ENCODE assay signal across 16 cellular contexts in the genomic region with DNA sequence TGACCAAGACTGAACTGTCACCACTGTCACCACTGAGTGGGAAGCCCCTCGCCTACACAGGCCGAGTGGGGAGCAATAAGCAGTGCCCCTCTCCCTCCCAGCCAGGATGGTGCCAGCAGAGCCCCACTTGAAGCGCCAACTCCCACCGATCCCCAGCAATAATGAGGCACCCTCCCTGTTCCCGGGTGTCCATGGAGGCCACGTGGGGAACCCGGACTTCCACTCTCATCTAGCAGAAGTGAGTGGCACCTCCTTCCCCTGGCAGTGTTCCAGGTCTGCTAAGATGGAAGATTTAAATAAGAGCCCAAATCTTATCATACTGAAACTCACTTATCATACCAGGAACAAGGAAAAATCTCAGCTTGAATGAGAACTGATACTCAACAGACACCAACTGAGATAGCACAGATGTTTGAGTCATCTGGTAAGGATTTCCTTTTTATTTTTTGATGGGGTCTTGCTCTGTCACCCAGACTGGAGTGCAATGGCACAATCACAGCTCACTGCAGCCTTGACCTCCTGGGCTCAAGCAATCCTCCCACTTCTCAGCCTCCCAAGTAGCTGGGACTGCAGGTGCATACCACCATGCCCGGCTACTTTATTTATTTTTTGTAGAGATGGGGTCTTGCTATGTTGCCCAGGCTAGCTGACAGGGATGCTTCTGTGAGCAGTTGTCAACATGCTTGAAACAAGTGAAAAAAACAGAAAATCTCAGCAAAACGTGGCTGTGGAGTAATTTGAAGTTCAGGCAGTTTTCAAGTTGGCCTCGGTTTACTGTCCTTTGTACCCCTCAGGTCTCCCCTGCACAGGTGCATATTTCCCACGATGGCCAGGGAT.
"Had no signal": no experiment of that assay in that cellular context is flagged by ENCODE, and none has a peak within 500 bp of the region (broad histone marks: within the 10 kb centered on the region; RNA-seq: fewer than 3 reads in every experiment).

No MANE protein-coding gene starts in this region.

- H3K4me1 ChIP-seq: testis had no signal

- H3K36me3 Mint-ChIP-seq: activated CD4-positive, alpha-beta memory T cell treated with anti-CD3 and anti-CD28 coated beads for 36 hours; activated naive CD8-positive, alpha-beta T cell; immature natural killer cell had no signal

- H3K27ac ChIP-seq: testis had no signal

- H3K4me3 Mint-ChIP-seq: activated CD4-positive, alpha-beta memory T cell treated with anti-CD3 and anti-CD28 coated beads for 36 hours; activated naive CD8-positive, alpha-beta T cell; activated T-cell treated with anti-CD3 and anti-CD28 coated beads, Interleukin-2, amount 50 U/mL, for 4 hours; immature natural killer cell; nephron progenitor cell; stimulated activated naive CD8-positive, alpha-beta T cell treated with anti-CD3 and anti-CD28 coated beads, Interleukin-15, Interleukin-2, amounts not matched to agents 100 ng/mL and 50 ng/mL, for 24 hours had no signal

- H3K27me3 ChIP-seq: sigmoid colon, testis had no signal

- H3K27ac Mint-ChIP-seq: activated CD4-positive, alpha-beta memory T cell treated with anti-CD3 and anti-CD28 coated beads for 36 hours; activated naive CD8-positive, alpha-beta T cell; immature natural killer cell; nephron progenitor cell; stimulated activated naive CD8-positive, alpha-beta T cell treated with anti-CD3 and anti-CD28 coated beads, Interleukin-15, Interleukin-2, amounts not matched to agents 100 ng/mL and 50 ng/mL, for 24 hours had no signal

- ATAC-seq: left cardiac atrium had no signal

- H3K4me1 Mint-ChIP-seq: immature natural killer cell had no signal

- DNase-seq: activated CD4-positive, alpha-beta memory T cell treated with anti-CD3 and anti-CD28 coated beads for 36 hours; activated effector memory CD4-positive, alpha-beta T cell treated with anti-CD3 and anti-CD28 coated beads, Interleukin-2, amount 50 U/mL, for 16 hours; activated T-cell treated with anti-CD3 and anti-CD28 coated beads, Interleukin-2, amount 50 U/mL, for 4 hours; anterior cingulate cortex; cerebellar nuclear complex; dermis blood vessel endothelial cell; immature natural killer cell; left cardiac atrium; nephron progenitor cell; sigmoid colon; stimulated activated CD4-positive, alpha-beta T cell treated with anti-CD3 and anti-CD28 coated beads, Interleukin-12 subunit alpha, Interleukin-12 subunit beta, amount 100 ng/mL, for 4 hours; stimulated activated CD4-positive, alpha-beta T cell treated with anti-CD3 and anti-CD28 coated beads, Interleukin-2, amount 100 ng/mL, for 48 hours; stimulated activated CD8-positive, alpha-beta memory T cell treated with anti-CD3 and anti-CD28 coated beads, Interleukin-4, amount 100 ng/mL, for 48 hours; testis had no signal

- H3K9me3 ChIP-seq: sigmoid colon, testis had no signal

- H3K4me3 ChIP-seq: sigmoid colon, testis had no signal

- H3K9me3 Mint-ChIP-seq: activated CD4-positive, alpha-beta memory T cell treated with anti-CD3 and anti-CD28 coated beads for 36 hours; activated T-cell treated with anti-CD3 and anti-CD28 coated beads, Interleukin-2, amount 50 U/mL, for 4 hours; immature natural killer cell; stimulated activated naive CD8-positive, alpha-beta T cell treated with anti-CD3 and anti-CD28 coated beads, Interleukin-15, Interleukin-2, amounts not matched to agents 100 ng/mL and 50 ng/mL, for 24 hours had no signal
